In the genomic region with DNA sequence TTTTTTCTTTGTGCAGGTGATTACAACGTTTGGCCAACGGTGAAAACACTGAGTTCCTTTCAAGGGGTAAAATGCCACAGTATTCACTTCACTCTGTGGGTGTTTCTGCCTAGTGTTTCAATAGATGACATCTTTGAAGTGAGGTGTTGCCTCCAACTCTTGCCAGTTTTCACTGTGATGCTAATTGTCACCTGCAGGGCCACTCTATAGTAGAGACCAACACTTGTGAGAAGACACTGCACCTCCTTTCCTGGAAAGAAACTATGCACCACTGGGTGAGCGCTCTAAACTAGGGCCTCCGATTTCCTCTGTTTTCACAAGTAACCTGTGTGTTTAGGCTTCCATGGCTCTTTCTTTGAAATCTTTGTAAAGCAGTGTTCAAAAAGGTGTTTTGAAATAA, we compare ENCODE assay signal across 2 cellular contexts.
TF ChIP-seq lines count a peak whose summit lies in the region.

No MANE protein-coding gene starts in this region.

TF ChIP-seq in HepG2, 621 proteins besides CTCF, POLR2A, EP300 and RAD21 (continued from another document):
- TF ChIP-seq ZNF644 (CRISPR knock-in tag; IDR thresholded peaks at IDR 0.05; ENCODE audit: low read depth): no peak
- TF ChIP-seq ZNF256 (CRISPR knock-in tag; conservative IDR thresholded peaks at IDR 0.05): no peak
- no peak for TF ChIP-seq TCF7L2 (IDR thresholded peaks at IDR 0.05; ENCODE audit: low read depth, low read length)
- no peak for TF ChIP-seq HNF4G (IDR thresholded peaks at IDR 0.05; ENCODE audit: borderline replicate concordance, low read depth, low read length)
- TF ChIP-seq HNF4G (CRISPR knock-in tag; IDR thresholded peaks at IDR 0.05; ENCODE audit: borderline replicate concordance, low read depth): no peak

TF ChIP-seq in K562, 482 proteins besides CTCF, POLR2A, EP300 and RAD21 (continued from another document):
- TF ChIP-seq SIN3A (IDR thresholded peaks at IDR 0.05; ENCODE audit: borderline replicate concordance in 2 of 2, control insufficient read depth in 1 of 2, low read depth in 2 of 2, low read length in 2 of 2): no peak
- no peak for TF ChIP-seq MYBL2 (IDR thresholded peaks at IDR 0.05; ENCODE audit: low read depth)
- no peak for TF ChIP-seq MYBL2 (CRISPR knock-in tag; IDR thresholded peaks at IDR 0.05; ENCODE audit: borderline replicate concordance)
- TF ChIP-seq ILK (tag; IDR thresholded peaks at IDR 0.05; ENCODE audit: borderline replicate concordance, low read depth): no peak
- no peak for TF ChIP-seq TEAD1 (CRISPR knock-in tag; IDR thresholded peaks at IDR 0.05)
- no peak for TF ChIP-seq ELF1 (tag; IDR thresholded peaks at IDR 0.05)
- no peak for TF ChIP-seq WHSC1 (IDR thresholded peaks at IDR 0.05; ENCODE audit: low read length)
- no peak for TF ChIP-seq ZNF584 (CRISPR knock-in tag; IDR thresholded peaks at IDR 0.05; ENCODE audit: low read depth)
- TF ChIP-seq ZNF551 (CRISPR knock-in tag; IDR thresholded peaks at IDR 0.05): no peak
- no peak for TF ChIP-seq SNIP1 (IDR thresholded peaks at IDR 0.05; ENCODE audit: low read depth)
- no peak for TF ChIP-seq TRIM24 (IDR thresholded peaks at IDR 0.05)
- TF ChIP-seq PREB (CRISPR knock-in tag; IDR thresholded peaks at IDR 0.05): no peak
- TF ChIP-seq JUND (IDR thresholded peaks at IDR 0.05; ENCODE audit: borderline replicate concordance, low read depth, low read length): no peak
- TF ChIP-seq JUND (tag; IDR thresholded peaks at IDR 0.05; ENCODE audit: borderline replicate concordance, low read depth, low read length): no peak
- TF ChIP-seq PRPF4 (IDR thresholded peaks at IDR 0.05; ENCODE audit: insufficient read depth, low read depth, low read length, poor library complexity, severe bottlenecking): no peak
- TF ChIP-seq, protein P1, sequence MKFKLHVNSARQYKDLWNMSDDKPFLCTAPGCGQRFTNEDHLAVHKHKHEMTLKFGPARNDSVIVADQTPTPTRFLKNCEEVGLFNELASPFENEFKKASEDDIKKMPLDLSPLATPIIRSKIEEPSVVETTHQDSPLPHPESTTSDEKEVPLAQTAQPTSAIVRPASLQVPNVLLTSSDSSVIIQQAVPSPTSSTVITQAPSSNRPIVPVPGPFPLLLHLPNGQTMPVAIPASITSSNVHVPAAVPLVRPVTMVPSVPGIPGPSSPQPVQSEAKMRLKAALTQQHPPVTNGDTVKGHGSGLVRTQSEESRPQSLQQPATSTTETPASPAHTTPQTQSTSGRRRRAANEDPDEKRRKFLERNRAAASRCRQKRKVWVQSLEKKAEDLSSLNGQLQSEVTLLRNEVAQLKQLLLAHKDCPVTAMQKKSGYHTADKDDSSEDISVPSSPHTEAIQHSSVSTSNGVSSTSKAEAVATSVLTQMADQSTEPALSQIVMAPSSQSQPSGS (CRISPR knock-in tag; IDR thresholded peaks at IDR 0.05): no peak
- TF ChIP-seq FOXJ3 (CRISPR knock-in tag; IDR thresholded peaks at IDR 0.05): no peak
